7 cellular contexts compared by ENCODE assay signal in the genomic region with DNA sequence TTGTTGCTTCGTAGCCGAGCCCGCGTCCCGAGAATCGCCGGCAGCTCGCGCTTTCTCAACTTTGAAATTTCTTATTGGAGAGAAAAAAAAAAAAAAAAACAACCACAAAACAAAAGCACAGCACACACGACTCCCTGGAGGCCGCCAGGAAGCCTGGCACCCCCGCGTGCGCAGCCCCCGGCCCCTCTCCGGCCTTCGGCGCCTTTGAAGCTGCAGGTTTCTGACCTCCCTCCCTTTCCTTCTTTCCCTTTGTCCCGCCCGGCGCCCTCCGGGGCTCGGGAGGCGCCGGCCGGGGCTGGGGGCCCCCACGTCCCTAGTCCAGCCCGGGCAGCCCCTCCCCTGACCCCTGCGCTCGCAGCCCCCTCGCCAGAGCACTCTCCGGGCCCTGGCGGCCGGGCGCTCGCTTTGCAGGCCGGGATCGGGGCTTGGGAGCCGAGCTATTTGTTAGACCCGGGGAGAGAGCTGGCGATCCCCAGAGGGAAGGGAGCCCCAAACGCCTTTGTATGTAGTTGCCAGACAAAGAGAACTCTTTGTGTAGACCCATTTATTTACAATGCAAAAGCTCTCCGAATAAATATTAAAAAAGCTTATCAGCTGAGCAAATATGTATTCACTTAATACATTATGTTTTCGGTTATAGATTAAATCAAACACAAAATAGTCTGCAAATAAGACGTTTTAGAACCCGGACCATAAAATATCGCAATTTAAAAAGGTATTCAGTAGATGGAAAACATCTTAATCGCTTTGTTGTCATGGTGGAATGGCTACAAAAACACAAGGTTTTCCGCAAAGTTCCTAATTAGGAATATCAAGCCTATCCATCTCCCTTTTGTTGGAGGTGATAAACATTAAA. TPM values are rescaled to one million over a fixed set of nuclear protein-coding genes. Genes with fewer than 3 reads are reported as not detected.
DNase-seq lines count a peak whose midpoint lies in the region; ATAC-seq and TF ChIP-seq lines count a peak whose summit lies in the region.

No MANE protein-coding gene starts in this region.

- TF ChIP-seq CTCF in glutamatergic neuron (IDR thresholded peaks at IDR 0.05; ENCODE audit: partially characterized antibody, unreplicated experiment) = peak; percentile 55

- peaks cover 4 to 6% of the 10 kb centered on the region in 2 donors for H3K36me3 Mint-ChIP-seq in activated T-cell treated with anti-CD3 and anti-CD28 coated beads, Interleukin-2, amount 50 U/mL, for 72 hours (ENCODE audit: insufficient read depth in 2 of 2)
- H3K36me3 Mint-ChIP-seq in glutamatergic neuron (ENCODE audit: unreplicated experiment) = no peaks in the 10 kb centered on the region

- peaks cover 30% of the 10 kb centered on the region for H3K4me1 Mint-ChIP-seq in activated T-cell treated with anti-CD3 and anti-CD28 coated beads, Interleukin-2, amount 50 U/mL, for 72 hours (ENCODE audit: low read depth)
- H3K4me1 Mint-ChIP-seq in glutamatergic neuron (ENCODE audit: low read depth, unreplicated experiment) = peaks cover 19% of the 10 kb centered on the region

- H3K4me3 Mint-ChIP-seq in activated T-cell treated with anti-CD3 and anti-CD28 coated beads, Interleukin-2, amount 50 U/mL, for 72 hours = peak overlapping the region; percentile 62 to 80
- peak overlapping the region; percentile 98 for H3K4me3 Mint-ChIP-seq in glutamatergic neuron (ENCODE audit: unreplicated experiment)

- H3K27ac Mint-ChIP-seq in activated T-cell treated with anti-CD3 and anti-CD28 coated beads, Interleukin-2, amount 50 U/mL, for 72 hours = peak overlapping the region; percentile 54
- peak overlapping the region; percentile 99 for H3K27ac Mint-ChIP-seq in glutamatergic neuron (ENCODE audit: unreplicated experiment)

- H3K27me3 Mint-ChIP-seq in activated T-cell treated with anti-CD3 and anti-CD28 coated beads, Interleukin-2, amount 50 U/mL, for 72 hours (ENCODE audit: low read depth) = peaks cover 53% of the 10 kb centered on the region
- H3K27me3 Mint-ChIP-seq in glutamatergic neuron (ENCODE audit: unreplicated experiment) = peaks cover 41% of the 10 kb centered on the region

- H3K9me3 Mint-ChIP-seq in activated T-cell treated with anti-CD3 and anti-CD28 coated beads, Interleukin-2, amount 50 U/mL, for 72 hours = no peaks in the 10 kb centered on the region
- peaks cover 49% of the 10 kb centered on the region for H3K9me3 Mint-ChIP-seq in glutamatergic neuron (ENCODE audit: unreplicated experiment)

- DNase-seq in EL (peak; percentile 75), M059J (ENCODE audit: low read depth) (peak; percentile 67), glutamatergic neuron (peak; percentile 86), retina (peak; percentile 86), NAMALWA (ENCODE audit: low spot score) (no peak), HK-2 (ENCODE audit: unreplicated experiment) (no peak)
- peak; percentile 41 to 47 for DNase-seq in activated T-cell treated with anti-CD3 and anti-CD28 coated beads, Interleukin-2, amount 50 U/mL, for 72 hours

- ATAC-seq in activated T-cell treated with anti-CD3 and anti-CD28 coated beads, Interleukin-2, amount 50 U/mL, for 72 hours (replicated peaks in 1 of 2) = no peak

RNA-seq across cellular contexts. Expression of a gene that starts 2.3 kb away (rescaled TPM):
- 1.0 and 4.3 TPM in 2 replicates for total RNA-seq in M059J (2014; rRNA removed; shearing (Covaris generic))
- total RNA-seq in activated T-cell treated with anti-CD3 and anti-CD28 coated beads, Interleukin-2, amount 50 U/mL, for 72 hours = under 1 TPM; 0.02 to 0.14 TPM
- 111 TPM for total RNA-seq in glutamatergic neuron (ENCODE audit: unreplicated experiment)

Comparison
In these comparisons a context has a peak if more than half of its experiments do, and no peak if none do; other contexts are left out.
1. DNase-seq: peak in EL (single experiment), M059J (single experiment), activated T-cell treated with anti-CD3 and anti-CD28 coated beads, Interleukin-2, amount 50 U/mL, for 72 hours (2 of 2), glutamatergic neuron (single experiment) and retina (single experiment); none in NAMALWA (single experiment) and HK-2 (single experiment).
2. RNA of a gene that starts 2.3 kb away (total RNA-seq): 111 TPM in glutamatergic neuron (single experiment); 1.0 to 4.3 TPM in M059J and 0.02 to 0.14 TPM in activated T-cell treated with anti-CD3 and anti-CD28 coated beads, Interleukin-2, amount 50 U/mL, for 72 hours; every median in the first group is over 10 times any median in the second.